Comparison of ENCODE assay signal across 8 cellular contexts in genomic region chr12:50505945-50506344, GRCh38. TPM values are rescaled to one million over a fixed set of nuclear protein-coding genes. Genes with fewer than 3 reads are reported as not detected.
DNase-seq lines count a peak whose midpoint lies in the region; ATAC-seq lines count a peak whose summit lies in the region.

No MANE protein-coding gene starts in this region.

- ATAC-seq in HG02763 (IDR thresholded peaks at IDR 0.05; ENCODE audit: unreplicated experiment), result no peak
- ATAC-seq in GM19463 (IDR thresholded peaks at IDR 0.05; ENCODE audit: unreplicated experiment), result no peak

- in situ Hi-C loops in SK-MEL-5 (cut with HindIII; ENCODE audit: low pct_unique_long_range_greater_than_20kb, low sequenced_read_pairs), result no loop called here

- peak overlapping the region; percentile 76 for H3K9ac ChIP-seq in muscle layer of colon (ENCODE audit: low read length)

- H3K4me1 ChIP-seq in muscle layer of colon (ENCODE audit: insufficient read depth, low read length), result peaks cover 28% of the 10 kb centered on the region

- DNase-seq in SKM-1 treated with dmso at 0.1 percent for 144 hours (lab: John Stamatoyannopoulos, UW; ENCODE audit: unreplicated experiment) (peak; percentile 24), SKM-1 (lab: John Stamatoyannopoulos, UW; ENCODE audit: unreplicated experiment) (no peak), SK-MEL-5 (ENCODE audit: low read depth, low spot score) (peak; percentile 93), epithelial cell of prostate (ENCODE audit: low read depth, low spot score) (no peak)
- no peak for DNase-seq in activated effector memory CD4-positive, alpha-beta T cell treated with anti-CD3 and anti-CD28 coated beads, Interleukin-2, amount 50 U/mL, for 16 hours

- no peaks in the 10 kb centered on the region for H3K9me3 ChIP-seq in muscle layer of colon (ENCODE audit: low read length)

- no peaks in the 10 kb centered on the region for H3K27me3 ChIP-seq in muscle layer of colon (ENCODE audit: control insufficient read depth in 1 of 2, insufficient read depth in 2 of 2, low read length in 2 of 2)

- no peaks in the 10 kb centered on the region for H3K36me3 ChIP-seq in muscle layer of colon (ENCODE audit: insufficient read depth, low read length)

- H3K27ac ChIP-seq in epithelial cell of prostate, result peak overlapping the region; percentile 84
- peak overlapping the region; percentile 82 for H3K27ac ChIP-seq in muscle layer of colon (ENCODE audit: low read depth, low read length)

- H3K4me3 ChIP-seq in muscle layer of colon (ENCODE audit: low read depth in 1 of 2, low read length in 2 of 2), result peak overlapping the region; percentile 55 to 88

RNA-seq across cellular contexts. Expression of gene DIP2B, which starts 1.2 kb away (rescaled TPM):
- total RNA-seq in SK-MEL-5 (2014; rRNA removed; shearing (Covaris generic)), result 49.0 and 54.1 TPM in 2 replicates
- 38.2 and 51.5 TPM in 2 replicates for polyA plus RNA-seq in SK-MEL-5 (2015; cell fraction: cytosol; rRNA removed)
- polyA plus RNA-seq in SK-MEL-5 (2015; cell fraction: nucleus; rRNA removed), result 47.3 and 57.1 TPM in 2 replicates

Comparison
In these comparisons a context has a peak if more than half of its experiments do, and no peak if none do; other contexts are left out.
1. DNase-seq: peak in SKM-1 treated with dmso at 0.1 percent for 144 hours (single experiment) and SK-MEL-5 (single experiment); none in SKM-1 (single experiment), epithelial cell of prostate (single experiment) and activated effector memory CD4-positive, alpha-beta T cell treated with anti-CD3 and anti-CD28 coated beads, Interleukin-2, amount 50 U/mL, for 16 hours (single experiment).